8 cellular contexts compared by ENCODE assay signal in the genomic region with DNA sequence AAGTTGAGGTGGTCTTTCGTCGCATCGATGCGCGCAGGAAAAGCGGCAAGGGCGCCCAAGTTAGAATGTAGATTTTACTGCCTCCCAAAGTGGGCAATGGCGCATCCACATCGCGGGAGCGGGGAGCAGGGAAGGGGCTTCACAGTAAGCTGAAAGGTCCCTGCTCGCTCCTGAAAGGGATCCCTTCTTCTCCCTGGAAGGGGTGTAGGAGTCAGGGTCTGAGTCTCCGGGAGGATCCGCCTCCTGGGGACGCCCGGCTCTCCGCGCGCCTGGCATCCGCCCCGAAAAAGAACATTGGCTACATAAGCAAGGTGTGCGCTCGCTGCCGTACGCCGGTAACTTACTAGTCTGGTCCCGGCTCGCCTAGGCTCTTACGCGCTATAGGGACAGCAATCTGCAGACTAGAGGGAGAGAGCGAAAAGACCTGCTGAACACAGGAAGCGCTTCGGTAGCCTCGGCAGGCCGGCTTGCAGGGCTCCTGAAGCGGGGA. TPM values are rescaled to one million over a fixed set of nuclear protein-coding genes. Genes with fewer than 3 reads are reported as not detected.
A peak's percentile ranks its signal among the peaks of the same experiment; 100 is the strongest.
DNase-seq lines count a peak whose midpoint lies in the region; ATAC-seq and TF ChIP-seq lines count a peak whose summit lies in the region.

No MANE protein-coding gene starts in this region.

- H3K4me1 Mint-ChIP-seq in activated naive CD8-positive, alpha-beta T cell treated with anti-CD3 and anti-CD28 coated beads for 36 hours = peaks cover 18% of the 10 kb centered on the region
- H3K4me1 Mint-ChIP-seq in osteocyte (ENCODE audit: unreplicated experiment) = peaks cover 29% of the 10 kb centered on the region

- H3K27ac Mint-ChIP-seq in activated naive CD8-positive, alpha-beta T cell treated with anti-CD3 and anti-CD28 coated beads for 36 hours = no peak overlapping the region
- H3K27ac Mint-ChIP-seq in osteocyte (ENCODE audit: unreplicated experiment) = peak overlapping the region; percentile 44

- TF ChIP-seq CTCF in osteocyte (IDR thresholded peaks at IDR 0.05) = no peak

- peak overlapping the region; percentile 57 for H3K4me3 Mint-ChIP-seq in activated naive CD8-positive, alpha-beta T cell treated with anti-CD3 and anti-CD28 coated beads for 36 hours
- peak overlapping the region; percentile 82 for H3K4me3 Mint-ChIP-seq in osteocyte (ENCODE audit: unreplicated experiment)

- intact Hi-C loops in Right ventricle myocardium superior (cut with DNase I) = no loop called here

- no peaks in the 10 kb centered on the region for H3K9me3 Mint-ChIP-seq in activated naive CD8-positive, alpha-beta T cell treated with anti-CD3 and anti-CD28 coated beads for 36 hours
- no peaks in the 10 kb centered on the region for H3K9me3 Mint-ChIP-seq in osteocyte (ENCODE audit: unreplicated experiment)

- DNase-seq in activated effector memory CD4-positive, alpha-beta T cell treated with anti-CD3 and anti-CD28 coated beads, Interleukin-2, amount 50 U/mL, for 16 hours = peak; percentile 62
- no peak for DNase-seq in activated effector memory CD4-positive, alpha-beta T cell treated with Interleukin-2 at 50 U/mL for 16 hours
- peak; percentile 56 for DNase-seq in NCI-H345 (lab: John Stamatoyannopoulos, UW)
- peak; percentile 42 for DNase-seq in activated naive CD8-positive, alpha-beta T cell treated with anti-CD3 and anti-CD28 coated beads for 36 hours
- DNase-seq in Right ventricle myocardium superior = peak; percentile 69
- no peak for DNase-seq in osteocyte (ENCODE audit: extremely low spot score, unreplicated experiment)
- DNase-seq in SKM-1 treated with dmso at 0.1 percent for 144 hours (lab: John Stamatoyannopoulos, UW; ENCODE audit: unreplicated experiment) = no peak

- peaks cover 79% of the 10 kb centered on the region for H3K27me3 Mint-ChIP-seq in activated naive CD8-positive, alpha-beta T cell treated with anti-CD3 and anti-CD28 coated beads for 36 hours
- H3K27me3 Mint-ChIP-seq in osteocyte (ENCODE audit: unreplicated experiment) = peaks cover 28% of the 10 kb centered on the region

- no peaks in the 10 kb centered on the region for H3K36me3 Mint-ChIP-seq in activated naive CD8-positive, alpha-beta T cell treated with anti-CD3 and anti-CD28 coated beads for 36 hours
- H3K36me3 Mint-ChIP-seq in osteocyte (ENCODE audit: unreplicated experiment) = no peaks in the 10 kb centered on the region

- ATAC-seq in Right ventricle myocardium superior (ENCODE audit: poor library complexity) (peak; percentile 11), GM18511 (IDR thresholded peaks at IDR 0.05; ENCODE audit: unreplicated experiment) (no peak)

RNA-seq across cellular contexts. Expression of a gene that starts 0.8 kb away (rescaled TPM):
- under 1 TPM in 1 of 2 experiments, not detected in 1; 0.04 TPM for total RNA-seq in activated naive CD8-positive, alpha-beta T cell treated with anti-CD3 and anti-CD28 coated beads for 36 hours
- 12.2 TPM for total RNA-seq in Right ventricle myocardium superior
- total RNA-seq in osteocyte = 13.0 and 13.1 TPM in 2 replicates

Comparison
In these comparisons a context has a peak if more than half of its experiments do, and no peak if none do; other contexts are left out.
1. DNase-seq: peak in activated effector memory CD4-positive, alpha-beta T cell treated with anti-CD3 and anti-CD28 coated beads, Interleukin-2, amount 50 U/mL, for 16 hours (single experiment), NCI-H345 (single experiment), activated naive CD8-positive, alpha-beta T cell treated with anti-CD3 and anti-CD28 coated beads for 36 hours (single experiment) and Right ventricle myocardium superior (single experiment); none in activated effector memory CD4-positive, alpha-beta T cell treated with Interleukin-2 at 50 U/mL for 16 hours (single experiment), osteocyte (single experiment) and SKM-1 treated with dmso at 0.1 percent for 144 hours (single experiment).
2. RNA of a gene that starts 0.8 kb away (total RNA-seq): 13.0 to 13.1 TPM in osteocyte and 12.2 TPM in Right ventricle myocardium superior (single experiment); 0.04 TPM in activated naive CD8-positive, alpha-beta T cell treated with anti-CD3 and anti-CD28 coated beads for 36 hours; every median in the first group is over 10 times any median in the second.